ENCODE assay signal across 28 cellular contexts in the genomic region with DNA sequence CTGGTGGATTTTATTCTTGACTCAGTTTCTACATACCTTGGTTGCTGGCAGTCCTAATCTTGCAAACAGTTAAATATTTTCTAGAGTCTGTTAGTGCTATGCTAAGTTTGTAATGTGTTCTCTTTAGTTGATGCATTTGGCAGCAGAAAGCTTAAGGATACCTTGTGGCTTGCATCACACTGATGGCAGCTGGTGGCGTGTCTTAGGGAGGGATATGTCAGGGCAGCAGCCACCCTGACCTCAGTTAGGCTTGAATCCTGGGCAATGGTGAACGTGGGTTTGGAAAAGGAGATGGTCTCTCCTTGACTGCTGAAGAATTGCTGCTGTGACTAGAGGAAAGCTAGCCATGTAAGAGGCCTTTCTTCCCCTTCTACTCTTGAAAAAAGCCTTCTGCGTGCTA. TPM values are rescaled to one million over a fixed set of nuclear protein-coding genes. Genes with fewer than 3 reads are reported as not detected.
DNase-seq lines count a peak whose midpoint lies in the region; ATAC-seq and TF ChIP-seq lines count a peak whose summit lies in the region.
"Had no signal": no experiment of that assay in that cellular context is flagged by ENCODE, and none has a peak within 500 bp of the region (broad histone marks: within the 10 kb centered on the region; RNA-seq: fewer than 3 reads in every experiment).

No MANE protein-coding gene starts in this region.

- H4K20me1 ChIP-seq in SU-DHL-6 (ENCODE audit: low read depth, low read length): no peaks in the 10 kb centered on the region

- H3K9me3 Mint-ChIP-seq in activated naive CD4-positive, alpha-beta T cell treated with anti-CD3 and anti-CD28 coated beads for 36 hours: no peaks in the 10 kb centered on the region
- H3K9me3 Mint-ChIP-seq in activated naive CD4-positive, alpha-beta T cell treated with anti-CD3 and anti-CD28 coated beads, Interleukin-2, amount 10 ng/mL, durations not matched to agents 7 days and 5 days: no peaks in the 10 kb centered on the region
- H3K9me3 Mint-ChIP-seq in stimulated activated memory B cell treated with anti-CD40 and anti-IgM and Interleukin-4, amounts not matched to agents 10 μg/mL and 1 μg/mL and 100 μg/mL, for 72 hours: no peaks in the 10 kb centered on the region
- H3K9me3 Mint-ChIP-seq: activated naive CD8-positive, alpha-beta T cell treated with anti-CD3 and anti-CD28 coated beads, Interleukin-2, amount 10 ng/mL, durations not matched to agents 7 days and 5 days; central memory CD8-positive, alpha-beta T cell; natural killer cell; T-helper 1 cell treated with Interleukin-12 subunit alpha and Interleukin-12 subunit beta and Interleukin-4 antibody, amounts not matched to agents 30 μg/mL and 1 μg/mL, for 36 hours had no signal

- no peak overlapping the region for H3K4me3 Mint-ChIP-seq in activated naive CD4-positive, alpha-beta T cell treated with anti-CD3 and anti-CD28 coated beads for 36 hours
- H3K4me3 Mint-ChIP-seq in activated naive CD4-positive, alpha-beta T cell treated with anti-CD3 and anti-CD28 coated beads, Interleukin-2, amount 10 ng/mL, durations not matched to agents 7 days and 5 days: no peak overlapping the region
- H3K4me3 Mint-ChIP-seq in stimulated activated memory B cell treated with anti-CD40 and anti-IgM and Interleukin-4, amounts not matched to agents 10 μg/mL and 1 μg/mL and 100 μg/mL, for 72 hours: no peak overlapping the region
- H3K4me3 Mint-ChIP-seq: activated naive CD8-positive, alpha-beta T cell treated with anti-CD3 and anti-CD28 coated beads, Interleukin-2, amount 10 ng/mL, durations not matched to agents 7 days and 5 days; central memory CD8-positive, alpha-beta T cell; natural killer cell; T-helper 1 cell treated with Interleukin-12 subunit alpha and Interleukin-12 subunit beta and Interleukin-4 antibody, amounts not matched to agents 30 μg/mL and 1 μg/mL, for 36 hours had no signal

- H3K4me3 ChIP-seq in SU-DHL-6 (ENCODE audit: insufficient read depth, low read length, poor library complexity, severe bottlenecking): no peak overlapping the region
- H3K4me3 ChIP-seq in iPS-20b (ENCODE audit: low read length): no peak overlapping the region
- no peak overlapping the region for H3K4me3 ChIP-seq in skeletal muscle tissue (ENCODE audit: low read length in 3 of 3)
- H3K4me3 ChIP-seq: gastroesophageal sphincter, left ventricle myocardium inferior, skin epidermis had no signal

- intact Hi-C loops in activated naive CD4-positive, alpha-beta T cell treated with anti-CD3 and anti-CD28 coated beads for 36 hours (cut with micrococcal nuclease): loop anchor here (10.0 kb wide), 1 partner anchor 226 kb away; no protein-coding TSS in a partner anchor

- H3K4me1 ChIP-seq in iPS-20b (ENCODE audit: insufficient read depth, low read length) (no peaks in the 10 kb centered on the region; the same call in 1 of the 2 replicates), skeletal muscle tissue (ENCODE audit: control insufficient read depth in 3 of 3, insufficient read depth in 3 of 3, low read length in 3 of 3) (peaks cover 9 to 29% (median 26%) of the 10 kb centered on the region in 3 donors)
- H3K4me1 ChIP-seq: BE2C had no signal

- H3K4me2 ChIP-seq in SU-DHL-6 (ENCODE audit: low read depth, low read length, poor library complexity, severe bottlenecking): peak overlapping the region; percentile 50

- 0 out of 2 replicates have a peak, but pooled peaks cover 14% of the 10 kb centered on the region for H3K79me2 ChIP-seq in SU-DHL-6 (ENCODE audit: insufficient read depth, low read length)

- no peaks in the 10 kb centered on the region for H3K27me3 Mint-ChIP-seq in activated naive CD4-positive, alpha-beta T cell treated with anti-CD3 and anti-CD28 coated beads for 36 hours (ENCODE audit: low read depth)
- H3K27me3 Mint-ChIP-seq in activated naive CD4-positive, alpha-beta T cell treated with anti-CD3 and anti-CD28 coated beads, Interleukin-2, amount 10 ng/mL, durations not matched to agents 7 days and 5 days: no peaks in the 10 kb centered on the region
- H3K27me3 Mint-ChIP-seq in stimulated activated memory B cell treated with anti-CD40 and anti-IgM and Interleukin-4, amounts not matched to agents 10 μg/mL and 1 μg/mL and 100 μg/mL, for 72 hours: no peaks in the 10 kb centered on the region
- H3K27me3 Mint-ChIP-seq: activated naive CD8-positive, alpha-beta T cell treated with anti-CD3 and anti-CD28 coated beads, Interleukin-2, amount 10 ng/mL, durations not matched to agents 7 days and 5 days; central memory CD8-positive, alpha-beta T cell had no signal

- H3K9me2 ChIP-seq in SU-DHL-6 (replicated peaks; ENCODE audit: insufficient read depth, low read length): no peaks in the 10 kb centered on the region

- H3K27ac Mint-ChIP-seq in activated naive CD4-positive, alpha-beta T cell treated with anti-CD3 and anti-CD28 coated beads for 36 hours: peak overlapping the region; percentile 30
- H3K27ac Mint-ChIP-seq in activated naive CD4-positive, alpha-beta T cell treated with anti-CD3 and anti-CD28 coated beads, Interleukin-2, amount 10 ng/mL, durations not matched to agents 7 days and 5 days: no peak overlapping the region
- no peak overlapping the region for H3K27ac Mint-ChIP-seq in stimulated activated memory B cell treated with anti-CD40 and anti-IgM and Interleukin-4, amounts not matched to agents 10 μg/mL and 1 μg/mL and 100 μg/mL, for 72 hours
- H3K27ac Mint-ChIP-seq: activated naive CD8-positive, alpha-beta T cell treated with anti-CD3 and anti-CD28 coated beads, Interleukin-2, amount 10 ng/mL, durations not matched to agents 7 days and 5 days; T-helper 1 cell treated with Interleukin-12 subunit alpha and Interleukin-12 subunit beta and Interleukin-4 antibody, amounts not matched to agents 30 μg/mL and 1 μg/mL, for 36 hours had no signal

- ATAC-seq in stimulated activated memory B cell treated with anti-CD40 and anti-IgM and Interleukin-4, amounts not matched to agents 10 μg/mL and 1 μg/mL and 100 μg/mL, for 72 hours: no peak
- no peak for ATAC-seq in HG03457 (IDR thresholded peaks at IDR 0.05; ENCODE audit: unreplicated experiment)
- ATAC-seq: gastroesophageal sphincter, HCT116, natural killer cell had no signal

- TF ChIP-seq CTCF in SU-DHL-6 (IDR thresholded peaks at IDR 0.05; ENCODE audit: insufficient read depth, low read length, poor library complexity, severe bottlenecking): no peak

- H2AFZ ChIP-seq in SU-DHL-6 (ENCODE audit: low read depth, low read length, severe bottlenecking): no peak overlapping the region

- peaks cover 33% of the 10 kb centered on the region for H3K4me1 Mint-ChIP-seq in activated naive CD4-positive, alpha-beta T cell treated with anti-CD3 and anti-CD28 coated beads for 36 hours (ENCODE audit: low read depth)
- H3K4me1 Mint-ChIP-seq in activated naive CD4-positive, alpha-beta T cell treated with anti-CD3 and anti-CD28 coated beads, Interleukin-2, amount 10 ng/mL, durations not matched to agents 7 days and 5 days: peaks cover 44% of the 10 kb centered on the region
- H3K4me1 Mint-ChIP-seq in stimulated activated memory B cell treated with anti-CD40 and anti-IgM and Interleukin-4, amounts not matched to agents 10 μg/mL and 1 μg/mL and 100 μg/mL, for 72 hours: peaks cover 57% of the 10 kb centered on the region

- no peak for DNase-seq in activated naive CD4-positive, alpha-beta T cell treated with anti-CD3 and anti-CD28 coated beads for 36 hours
- no peak for DNase-seq in activated naive CD4-positive, alpha-beta T cell treated with anti-CD3 and anti-CD28 coated beads, Interleukin-2, amount 10 ng/mL, durations not matched to agents 7 days and 5 days
- DNase-seq in stimulated activated CD4-positive, alpha-beta T cell treated with anti-CD3 and anti-CD28 coated beads, Interleukin-4, amount 100 ng/mL, for 24 hours: no peak
- DNase-seq: activated CD4-positive, CD25-positive, alpha-beta regulatory T cell treated with anti-CD3 and anti-CD28 coated beads, Interleukin-2, amount 50 U/mL, for 72 hours; activated naive CD8-positive, alpha-beta T cell treated with anti-CD3 and anti-CD28 coated beads, Interleukin-2, amount 10 ng/mL, durations not matched to agents 7 days and 5 days; BE2C; Calu3; DND-41; islet precursor cell; Karpas-422; left ventricle myocardium inferior; natural killer cell; NCI-H1436; NCI-H2081 treated with DMSO at 0.1 percent for 48 hours; NCI-H345; NCI-H748 treated with DMSO at 0.1 percent for 48 hours; trophoblast cell had no signal

- H3K27ac ChIP-seq in SU-DHL-6 (ENCODE audit: low read depth, low read length) (peak overlapping the region; percentile 84), iPS-20b (ENCODE audit: low read length) (no peak overlapping the region), skeletal muscle tissue (ENCODE audit: low read depth, low read length) (peak overlapping the region; percentile 26)
- H3K27ac ChIP-seq: gastroesophageal sphincter, HL-60, left ventricle myocardium inferior, skin epidermis had no signal

- H3K9me3 ChIP-seq in SU-DHL-6 (ENCODE audit: insufficient read depth, low read length) (no peaks in the 10 kb centered on the region; the same call in 1 of the 2 replicates), iPS-20b (ENCODE audit: insufficient read depth, low read depth, low read length) (no peaks in the 10 kb centered on the region; the same call in 1 of the 2 replicates), skeletal muscle tissue (ENCODE audit: control insufficient read depth in 3 of 3, low read length in 3 of 3) (no peaks in the 10 kb centered on the region)
- H3K9me3 ChIP-seq: BE2C, gastroesophageal sphincter, left ventricle myocardium inferior had no signal

- peaks cover 14% of the 10 kb centered on the region for H3K36me3 Mint-ChIP-seq in activated naive CD4-positive, alpha-beta T cell treated with anti-CD3 and anti-CD28 coated beads for 36 hours (ENCODE audit: low read depth)
- H3K36me3 Mint-ChIP-seq in activated naive CD4-positive, alpha-beta T cell treated with anti-CD3 and anti-CD28 coated beads, Interleukin-2, amount 10 ng/mL, durations not matched to agents 7 days and 5 days: peaks cover 47% of the 10 kb centered on the region
- peaks cover 37% of the 10 kb centered on the region for H3K36me3 Mint-ChIP-seq in stimulated activated memory B cell treated with anti-CD40 and anti-IgM and Interleukin-4, amounts not matched to agents 10 μg/mL and 1 μg/mL and 100 μg/mL, for 72 hours
- H3K36me3 Mint-ChIP-seq: natural killer cell had no signal

- CTCF ChIA-PET in activated naive CD4-positive, alpha-beta T cell treated with anti-CD3 and anti-CD28 coated beads for 36 hours (lab: Charles Lee): no interaction called here
- CTCF ChIA-PET in activated naive CD4-positive, alpha-beta T cell treated with anti-CD3 and anti-CD28 coated beads, Interleukin-2, amount 10 ng/mL, durations not matched to agents 7 days and 5 days (lab: Charles Lee): no interaction called here

- peak overlapping the region; percentile 23 for H3K9ac ChIP-seq in SU-DHL-6 (ENCODE audit: low read length)
- H3K9ac ChIP-seq in iPS-20b (ENCODE audit: low read depth, low read length): 0 out of 2 replicates have a peak overlapping the region, but pooled peaks have one; percentile 5
- no peak overlapping the region for H3K9ac ChIP-seq in skeletal muscle tissue (ENCODE audit: low read depth in 1 of 3, low read length in 3 of 3)

- H3K36me3 ChIP-seq in SU-DHL-6 (ENCODE audit: low read length) (peaks cover 10% of the 10 kb centered on the region), iPS-20b (ENCODE audit: insufficient read depth, low read depth, low read length) (peaks cover 19% of the 10 kb centered on the region), skeletal muscle tissue (ENCODE audit: control insufficient read depth in 3 of 3, insufficient read depth in 3 of 3, low read length in 3 of 3) (peaks cover 32 to 52% (median 43%) of the 10 kb centered on the region in 3 donors)

- peaks cover 47% of the 10 kb centered on the region for H3F3A ChIP-seq in SU-DHL-6 (ENCODE audit: insufficient read depth)

- H3K27me3 ChIP-seq in SU-DHL-6 (ENCODE audit: low read length) (no peaks in the 10 kb centered on the region), iPS-20b (ENCODE audit: insufficient read depth, low read length) (peaks cover 11% of the 10 kb centered on the region; the same call in 1 of the 2 replicates), skeletal muscle tissue (ENCODE audit: control insufficient read depth in 3 of 3, insufficient read depth in 3 of 3, low read length in 3 of 3) (no peaks in the 10 kb centered on the region)
- H3K27me3 ChIP-seq: BE2C, gastroesophageal sphincter had no signal

RNA-seq across cellular contexts. Expression of a gene that starts 4.2 kb away (rescaled TPM):
- 10 to 100 TPM; 65.4 to 70.2 TPM for total RNA-seq in activated naive CD4-positive, alpha-beta T cell treated with anti-CD3 and anti-CD28 coated beads for 36 hours
- 57.9 TPM for total RNA-seq in skeletal muscle tissue

RNA-seq across cellular contexts. Expression of a gene that starts 55.1 kb away (rescaled TPM):
- 10 to 100 TPM; 64.5 to 65.7 TPM for total RNA-seq in activated naive CD4-positive, alpha-beta T cell treated with anti-CD3 and anti-CD28 coated beads for 36 hours
- 27.7 TPM for total RNA-seq in skeletal muscle tissue

RNA-seq across cellular contexts. Expression of a gene that starts 55.2 kb away (rescaled TPM):
- 10 to 100 TPM; 97.2 to 97.4 TPM for total RNA-seq in activated naive CD4-positive, alpha-beta T cell treated with anti-CD3 and anti-CD28 coated beads for 36 hours
- 37.1 TPM for total RNA-seq in skeletal muscle tissue

Comparison
In these comparisons a context has a peak if more than half of its experiments do, and no peak if none do; other contexts are left out.
1. H3K9ac ChIP-seq: peak in SU-DHL-6 (single experiment) and iPS-20b (single experiment); none in skeletal muscle tissue (0 of 3).